ENCODE assay signal across 20 cellular contexts in genomic region chr19:52943884-52944643, GRCh38. TPM values are rescaled to one million over a fixed set of nuclear protein-coding genes. Genes with fewer than 3 reads are reported as not detected.
A peak's percentile ranks its signal among the peaks of the same experiment; 100 is the strongest.
DNase-seq lines count a peak whose midpoint lies in the region; ATAC-seq, FAIRE-seq and TF ChIP-seq lines count a peak whose summit lies in the region.
"Had no signal": no experiment of that assay in that cellular context is flagged by ENCODE, and none has a peak within 500 bp of the region (broad histone marks: within the 10 kb centered on the region; RNA-seq: fewer than 3 reads in every experiment).

No MANE protein-coding gene starts in this region.

- H3K27me3 ChIP-seq in HUES6 (ENCODE audit: control insufficient read depth, insufficient read depth, low read length) (no peaks in the 10 kb centered on the region), astrocyte (ENCODE audit: insufficient read depth, low read length) (no peaks in the 10 kb centered on the region), left lung (no peaks in the 10 kb centered on the region), stomach (no peaks in the 10 kb centered on the region), dorsolateral prefrontal cortex (peaks cover 0 to 3% (median 0%) of the 10 kb centered on the region in 45 donors)
- H3K27me3 ChIP-seq: MG63 had no signal

- H3K27ac Mint-ChIP-seq in astrocyte (ENCODE audit: unreplicated experiment) = no peak overlapping the region
- H3K27ac Mint-ChIP-seq: activated naive CD4-positive, alpha-beta T cell treated with anti-CD3 and anti-CD28 coated beads, Interleukin-2, amount 50 U/mL, for 72 hours had no signal

- peak overlapping the region; percentile 92 for H3K27ac ChIP-seq in HUES6 (ENCODE audit: low read depth, low read length)
- no peak overlapping the region for H3K27ac ChIP-seq in astrocyte (ENCODE audit: low read depth, low read length)
- no peak overlapping the region for H3K27ac ChIP-seq in left lung
- H3K27ac ChIP-seq in stomach = peak overlapping the region; percentile 61 to 95 (median 93)
- no peak overlapping the region for H3K27ac ChIP-seq in dorsolateral prefrontal cortex

- H3K36me3 Mint-ChIP-seq in astrocyte (ENCODE audit: low read depth, unreplicated experiment) = peaks cover 9% of the 10 kb centered on the region

- H3K4me1 ChIP-seq in HUES6 (ENCODE audit: control insufficient read depth, insufficient read depth, low read length) (peaks cover 28% of the 10 kb centered on the region), astrocyte (ENCODE audit: insufficient read depth, low read length) (no peaks in the 10 kb centered on the region), left lung (peaks cover 0 to 28% of the 10 kb centered on the region in 2 donors), stomach (peaks cover 0 to 46% (median 35%) of the 10 kb centered on the region in 4 donors)

- 39 to 60% (median 45%) methylated on average over 17 of the region's 17 CpGs for WGBS in stomach, 5 donors

- in situ Hi-C loops in GM13977 (cut with MboI; ENCODE audit: low pct_unique_long_range_greater_than_20kb, low sequenced_read_pairs, unreplicated experiment) = loop anchor here (10.0 kb wide), 1 partner anchor 89 kb away; the partner anchor contains the start of gene ZNF468

- peak overlapping the region; percentile 55 for H3K9ac ChIP-seq in HUES6 (ENCODE audit: low read length)
- no peak overlapping the region for H3K9ac ChIP-seq in astrocyte (ENCODE audit: low read length)

- no peak overlapping the region for H3K4me3 ChIP-seq in HUES6 (ENCODE audit: low read depth, low read length)
- no peak overlapping the region for H3K4me3 ChIP-seq in astrocyte (ENCODE audit: insufficient read depth, low read depth, low read length)
- no peak overlapping the region for H3K4me3 ChIP-seq in left lung
- H3K4me3 ChIP-seq in stomach = no peak overlapping the region
- no peak overlapping the region for H3K4me3 ChIP-seq in dorsolateral prefrontal cortex
- H3K4me3 ChIP-seq: GM12878 had no signal

- intact Hi-C loops in left lung (cut with DNase I) = no loop called here
- intact Hi-C loops in stomach (cut with DNase I; ENCODE audit: low total_unique reads) = no loop called here
- intact Hi-C loops in dorsolateral prefrontal cortex (cut with DNase I) = loop anchor here in 1 of 2 donors (5.0 kb wide), 1 partner anchor 47 kb away; the partner anchor contains the start of gene ZNF320

- no peaks in the 10 kb centered on the region for H4K20me1 ChIP-seq in astrocyte (ENCODE audit: insufficient read depth, low read length)

- no peak for DNase-seq in astrocyte (ENCODE audit: low read depth)
- no peak for DNase-seq in left lung
- DNase-seq in stomach = no peak
- DNase-seq in GM13977 (ENCODE audit: low spot score) = no peak
- DNase-seq in NCI-H526 treated with DMSO at 0.1 percent for 48 hours (lab: John Stamatoyannopoulos, UW) = no peak
- no peak for DNase-seq in dorsolateral prefrontal cortex
- DNase-seq: activated CD4-positive, alpha-beta T cell treated with anti-CD3 and anti-CD28 coated beads, Interleukin-2, amount 50 U/mL, for 4 hours; activated T-cell treated with anti-CD3 and anti-CD28 coated beads, Interleukin-2, amount 50 U/mL, for 48 hours; cortex of kidney; GF-D8; left ventricle myocardium inferior; MG63; NCI-H1694; NCI-H226; small intestine had no signal

- no peak overlapping the region for H3K4me2 ChIP-seq in astrocyte (ENCODE audit: low read length)

- peaks cover 11% of the 10 kb centered on the region for H3K4me1 Mint-ChIP-seq in astrocyte (ENCODE audit: low read depth, unreplicated experiment)

- H2AFZ ChIP-seq in astrocyte (ENCODE audit: low read depth, low read length) = no peak overlapping the region

- no peaks in the 10 kb centered on the region for H3K79me2 ChIP-seq in astrocyte (ENCODE audit: insufficient read depth, low read length)

- peaks cover 22% of the 10 kb centered on the region for H3K9me3 Mint-ChIP-seq in astrocyte (ENCODE audit: unreplicated experiment)

- H3K36me3 ChIP-seq in HUES6 (ENCODE audit: control insufficient read depth, insufficient read depth, low read length) (peaks cover 5% of the 10 kb centered on the region), astrocyte (ENCODE audit: insufficient read depth, low read length) (no peaks in the 10 kb centered on the region), left lung (no peaks in the 10 kb centered on the region), stomach (peaks cover 0 to 10% (median 1%) of the 10 kb centered on the region in 4 donors)
- H3K36me3 ChIP-seq: MG63 had no signal

- H3K4me3 Mint-ChIP-seq in astrocyte (ENCODE audit: unreplicated experiment) = peak overlapping the region; percentile 14

- TF ChIP-seq EP300 in stomach (IDR thresholded peaks at IDR 0.05) = no peak

- ATAC-seq in left lung (peak; percentile 27), HG03139 (IDR thresholded peaks at IDR 0.05; ENCODE audit: unreplicated experiment) (no peak)
- ATAC-seq: activated naive CD4-positive, alpha-beta T cell treated with anti-CD3 and anti-CD28 coated beads, Interleukin-2, amount 50 U/mL, for 72 hours; GM12878; Right ventricle myocardium inferior had no signal

- no peaks in the 10 kb centered on the region for H3K27me3 Mint-ChIP-seq in astrocyte (ENCODE audit: low read depth, unreplicated experiment)

- no peak for FAIRE-seq in astrocyte (lab: Jason Lieb, UNC)
- FAIRE-seq: GM12878, small intestine had no signal

- H3K9me3 ChIP-seq in HUES6 (ENCODE audit: control insufficient read depth, insufficient read depth, low read depth, low read length) (peaks cover 16% of the 10 kb centered on the region), astrocyte (ENCODE audit: insufficient read depth, low read depth, low read length) (peaks cover 15% of the 10 kb centered on the region), left lung (peaks cover 2 to 43% of the 10 kb centered on the region in 2 donors), stomach (peaks cover 26 to 36% (median 32%) of the 10 kb centered on the region in 4 donors)

- no peak for TF ChIP-seq POLR2A in stomach (IDR thresholded peaks at IDR 0.05)

- TF ChIP-seq CTCF in astrocyte (IDR thresholded peaks at IDR 0.05; ENCODE audit: insufficient read depth, low read depth, low read length) = no peak
- no peak for TF ChIP-seq CTCF in left lung (IDR thresholded peaks at IDR 0.05)
- no peak for TF ChIP-seq CTCF in stomach (IDR thresholded peaks at IDR 0.05)
- TF ChIP-seq CTCF in GM13977 (IDR thresholded peaks at IDR 0.05; ENCODE audit: extremely low read depth, insufficient read depth, missing control alignments) = no peak
- no peak for TF ChIP-seq CTCF in dorsolateral prefrontal cortex (IDR thresholded peaks at IDR 0.05 in 54 of 56, conservative IDR thresholded peaks at IDR 0.05 in 2 of 56; ENCODE audit: low read depth in 1 of 56, partially characterized antibody in 56 of 56)

RNA-seq across cellular contexts. Expression of gene ZNF816, which starts 18.6 kb away (rescaled TPM):
- total RNA-seq in astrocyte (10.3 and 12.2 TPM in 2 replicates), left lung (10 to 100 TPM; 10.9 to 12.2 TPM), stomach (10 to 100 TPM in 4 of 5 donors, 1 to 10 TPM in 1; 2.9 to 41.4 (median 16.9) TPM), dorsolateral prefrontal cortex (10 to 100 TPM in 1 of 120 experiments, 1 to 10 TPM in 119; 2.2 to 11.9 (median 5.0) TPM)
- 1 to 10 TPM; 3.2 to 4.0 (median 3.8) TPM for polyA plus RNA-seq in stomach

RNA-seq across cellular contexts. Expression of gene ZNF888, which starts 20.8 kb away (rescaled TPM):
- total RNA-seq in astrocyte = 7.7 and 7.9 TPM in 2 replicates
- 1 to 10 TPM; 5.7 to 8.0 TPM for total RNA-seq in left lung
- total RNA-seq in stomach = 10 to 100 TPM in 2 of 5 donors, 1 to 10 TPM in 2, under 1 TPM in 1; 0.29 to 13.4 (median 9.3) TPM
- 1 to 10 TPM; 2.6 to 5.7 (median 3.9) TPM for polyA plus RNA-seq in stomach
- total RNA-seq in dorsolateral prefrontal cortex = 1 to 10 TPM in 118 of 120 experiments, under 1 TPM in 2; 0.81 to 5.4 (median 2.0) TPM

RNA-seq across cellular contexts. Expression of gene ZNF320, which starts 46.6 kb away (rescaled TPM):
- 28.0 and 31.6 TPM in 2 replicates for total RNA-seq in astrocyte
- 10 to 100 TPM in 1 of 2 donors, 1 to 10 TPM in 1; 7.6 to 21.0 TPM for total RNA-seq in left lung
- total RNA-seq in stomach = 10 to 100 TPM in 4 of 5 donors, not detected in 1; 23.5 to 94.6 (median 33.2) TPM
- polyA plus RNA-seq in stomach = 1 to 10 TPM in 2 of 3 donors, not detected in 1; 3.0 to 3.7 TPM
- total RNA-seq in dorsolateral prefrontal cortex = 10 to 100 TPM; 13.8 to 49.1 (median 23.7) TPM

Comparison
In these comparisons a context has a peak if more than half of its experiments do, and no peak if none do; other contexts are left out.
1. H3K27ac ChIP-seq: peak in HUES6 (single experiment) and stomach (5 of 5); none in astrocyte (single experiment), left lung (0 of 2) and dorsolateral prefrontal cortex (0 of 59).